20 cellular contexts compared by ENCODE assay signal in genomic region chr4:173440888-173441287, GRCh38. TPM values are rescaled to one million over a fixed set of nuclear protein-coding genes. Genes with fewer than 3 reads are reported as not detected.
DNase-seq lines count a peak whose midpoint lies in the region; ATAC-seq and TF ChIP-seq lines count a peak whose summit lies in the region.
"Had no signal": no experiment of that assay in that cellular context is flagged by ENCODE, and none has a peak within 500 bp of the region (broad histone marks: within the 10 kb centered on the region; RNA-seq: fewer than 3 reads in every experiment).

No MANE protein-coding gene starts in this region.

- peak overlapping the region in 1 of 2 experiments; percentile 14; a peak in 1 of 4 replicates for H3K4me3 ChIP-seq in DND-41 (ENCODE audit: low read depth in 1 of 2, low read length in 2 of 2)
- no peak overlapping the region for H3K4me3 ChIP-seq in naive thymus-derived CD4-positive, alpha-beta T cell (ENCODE audit: low read length)
- H3K4me3 ChIP-seq: BLaER1 had no signal

- POLR2A ChIA-PET in activated CD4-positive, alpha-beta T cell treated with anti-CD3 and anti-CD28 coated beads for 36 hours (lab: Charles Lee), result no interaction called here
- POLR2A ChIA-PET in naive thymus-derived CD4-positive, alpha-beta T cell (lab: Charles Lee), result no interaction called here

- H3K27me3 Mint-ChIP-seq in activated CD4-positive, alpha-beta T cell treated with anti-CD3 and anti-CD28 coated beads for 36 hours, result no peaks in the 10 kb centered on the region
- H3K27me3 Mint-ChIP-seq in activated T-cell treated with anti-CD3 and anti-CD28 coated beads, Interleukin-2, amount 50 U/mL, for 4 hours (ENCODE audit: low read depth), result peaks cover 3% of the 10 kb centered on the region
- H3K27me3 Mint-ChIP-seq in activated T-cell treated with anti-CD3 and anti-CD28 coated beads, Interleukin-2, amount 50 U/mL, for 24 hours, result no peaks in the 10 kb centered on the region
- H3K27me3 Mint-ChIP-seq in naive thymus-derived CD4-positive, alpha-beta T cell, result no peaks in the 10 kb centered on the region
- H3K27me3 Mint-ChIP-seq: CD4-positive, alpha-beta memory T cell had no signal

- no peaks in the 10 kb centered on the region for H3K9me3 Mint-ChIP-seq in activated CD4-positive, alpha-beta T cell treated with anti-CD3 and anti-CD28 coated beads for 36 hours (ENCODE audit: low read depth)
- no peaks in the 10 kb centered on the region for H3K9me3 Mint-ChIP-seq in activated T-cell treated with anti-CD3 and anti-CD28 coated beads, Interleukin-2, amount 50 U/mL, for 4 hours
- peaks cover 4% of the 10 kb centered on the region for H3K9me3 Mint-ChIP-seq in activated T-cell treated with anti-CD3 and anti-CD28 coated beads, Interleukin-2, amount 50 U/mL, for 24 hours
- peaks cover 0 to 5% (median 0%) of the 10 kb centered on the region in 11 donors for H3K9me3 Mint-ChIP-seq in naive thymus-derived CD4-positive, alpha-beta T cell
- H3K9me3 Mint-ChIP-seq: HFFc6 had no signal

- DNase-seq in activated CD4-positive, alpha-beta T cell treated with anti-CD3 and anti-CD28 coated beads for 36 hours, result no peak
- no peak for DNase-seq in activated CD4-positive, alpha-beta T cell treated with anti-CD3 and anti-CD28 coated beads for 1 hour
- no peak for DNase-seq in activated T-cell treated with anti-CD3 and anti-CD28 coated beads, Interleukin-2, amount 50 U/mL, for 4 hours
- DNase-seq in activated T-cell treated with anti-CD3 and anti-CD28 coated beads, Interleukin-2, amount 50 U/mL, for 24 hours, result no peak
- DNase-seq in DND-41, result peak; percentile 77
- DNase-seq in naive thymus-derived CD4-positive, alpha-beta T cell, result no peak
- DNase-seq: 8988T; CD4-positive, alpha-beta memory T cell; DMS153; DMS79; GF-D8; GOT3; H7; HFFc6 had no signal

- no peaks in the 10 kb centered on the region for H3K27me3 ChIP-seq in DND-41 (ENCODE audit: insufficient read depth, low read length, poor library complexity)
- H3K27me3 ChIP-seq in naive thymus-derived CD4-positive, alpha-beta T cell (ENCODE audit: control insufficient read depth in 2 of 2, insufficient read depth in 2 of 2, low read length in 2 of 2), result no peaks in the 10 kb centered on the region
- H3K27me3 ChIP-seq: BLaER1 had no signal

- intact Hi-C loops in activated CD4-positive, alpha-beta T cell treated with anti-CD3 and anti-CD28 coated beads for 36 hours (cut with DNase I, micrococcal nuclease), result no loop called here
- intact Hi-C loops in naive thymus-derived CD4-positive, alpha-beta T cell (cut with micrococcal nuclease), result loop anchor here in 1 of 2 donors (2.0 kb wide), 2 partner anchors 14 to 42 kb away; no protein-coding TSS in a partner anchor

- no peaks in the 10 kb centered on the region for H3K79me2 ChIP-seq in DND-41 (ENCODE audit: insufficient read depth, low read length)

- peak overlapping the region; percentile 42 for H3K27ac Mint-ChIP-seq in activated CD4-positive, alpha-beta T cell treated with anti-CD3 and anti-CD28 coated beads for 36 hours
- H3K27ac Mint-ChIP-seq in activated T-cell treated with anti-CD3 and anti-CD28 coated beads, Interleukin-2, amount 50 U/mL, for 24 hours, result no peak overlapping the region
- H3K27ac Mint-ChIP-seq in naive thymus-derived CD4-positive, alpha-beta T cell, result peak overlapping the region in 2 of 9 donors; percentile 20 to 62
- H3K27ac Mint-ChIP-seq: CD4-positive, alpha-beta memory T cell; HFFc6 had no signal

- TF ChIP-seq CTCF in DND-41 (IDR thresholded peaks at IDR 0.05; ENCODE audit: borderline replicate concordance, extremely low read depth, low read length, poor library complexity, severe bottlenecking), result no peak

- CTCF ChIA-PET in activated CD4-positive, alpha-beta T cell treated with anti-CD3 and anti-CD28 coated beads for 36 hours (lab: Charles Lee), result interaction anchor here (0.5 to 1.3 kb wide), 3 partner anchors 31 to 89 kb away, joined by 3 to 5 read pairs (median 3); partner anchors contain the start of gene HAND2
- CTCF ChIA-PET in naive thymus-derived CD4-positive, alpha-beta T cell (lab: Charles Lee), result no interaction called here

- no peaks in the 10 kb centered on the region for H4K20me1 ChIP-seq in DND-41 (ENCODE audit: insufficient read depth, low read length)
- H4K20me1 ChIP-seq: BLaER1 had no signal

- H3K9me3 ChIP-seq in DND-41 (ENCODE audit: insufficient read depth, low read length, severe bottlenecking), result peaks cover 4% of the 10 kb centered on the region
- H3K9me3 ChIP-seq in naive thymus-derived CD4-positive, alpha-beta T cell (ENCODE audit: control insufficient read depth in 2 of 3, low read length in 3 of 3), result no peaks in the 10 kb centered on the region
- H3K9me3 ChIP-seq: BLaER1 had no signal

- ATAC-seq in activated CD4-positive, alpha-beta T cell treated with anti-CD3 and anti-CD28 coated beads for 36 hours, result peak; percentile 92
- ATAC-seq in activated T-cell treated with anti-CD3 and anti-CD28 coated beads, Interleukin-2, amount 50 U/mL, for 4 hours, result peak; percentile 23 to 94
- ATAC-seq in DND-41 (ENCODE audit: insufficient read depth, low read depth) (peak; percentile 95), GM21360 (IDR thresholded peaks at IDR 0.05; ENCODE audit: unreplicated experiment) (no peak)
- peak; percentile 50 for ATAC-seq in naive thymus-derived CD4-positive, alpha-beta T cell
- ATAC-seq: HCT116 had no signal

- H3K4me3 Mint-ChIP-seq in activated CD4-positive, alpha-beta T cell treated with anti-CD3 and anti-CD28 coated beads for 36 hours, result no peak overlapping the region
- no peak overlapping the region for H3K4me3 Mint-ChIP-seq in activated T-cell treated with anti-CD3 and anti-CD28 coated beads, Interleukin-2, amount 50 U/mL, for 4 hours
- H3K4me3 Mint-ChIP-seq in activated T-cell treated with anti-CD3 and anti-CD28 coated beads, Interleukin-2, amount 50 U/mL, for 24 hours, result no peak overlapping the region
- H3K4me3 Mint-ChIP-seq in naive thymus-derived CD4-positive, alpha-beta T cell, result peak overlapping the region in 2 of 10 donors; percentile 5 to 77
- H3K4me3 Mint-ChIP-seq: CD14-positive monocyte, HFFc6 had no signal

- no peaks in the 10 kb centered on the region for H3K36me3 ChIP-seq in DND-41 (ENCODE audit: insufficient read depth, low read length)
- no peaks in the 10 kb centered on the region for H3K36me3 ChIP-seq in naive thymus-derived CD4-positive, alpha-beta T cell (ENCODE audit: control insufficient read depth in 2 of 3, insufficient read depth in 3 of 3, low read length in 3 of 3)

- peaks cover 12% of the 10 kb centered on the region for H3K4me1 Mint-ChIP-seq in activated CD4-positive, alpha-beta T cell treated with anti-CD3 and anti-CD28 coated beads for 36 hours
- H3K4me1 Mint-ChIP-seq in activated T-cell treated with anti-CD3 and anti-CD28 coated beads, Interleukin-2, amount 50 U/mL, for 4 hours (ENCODE audit: low read depth), result no peaks in the 10 kb centered on the region
- H3K4me1 Mint-ChIP-seq in activated T-cell treated with anti-CD3 and anti-CD28 coated beads, Interleukin-2, amount 50 U/mL, for 24 hours (ENCODE audit: low read depth), result peaks cover 26% of the 10 kb centered on the region
- peaks cover 0 to 40% (median 11%) of the 10 kb centered on the region in 7 donors for H3K4me1 Mint-ChIP-seq in naive thymus-derived CD4-positive, alpha-beta T cell
- H3K4me1 Mint-ChIP-seq: CD14-positive monocyte had no signal

- no peak overlapping the region for H3K9ac ChIP-seq in DND-41 (ENCODE audit: low read depth, low read length)
- H3K9ac ChIP-seq: BLaER1 had no signal

- peaks cover 21% of the 10 kb centered on the region for H3K4me1 ChIP-seq in DND-41 (ENCODE audit: insufficient read depth, low read length)
- peaks cover 0 to 6% of the 10 kb centered on the region in 2 donors for H3K4me1 ChIP-seq in naive thymus-derived CD4-positive, alpha-beta T cell (ENCODE audit: control insufficient read depth in 2 of 2, insufficient read depth in 2 of 2, low read length in 2 of 2)
- H3K4me1 ChIP-seq: BLaER1 had no signal

- peak overlapping the region; percentile 33 for H3K27ac ChIP-seq in DND-41 (ENCODE audit: low read length)
- H3K27ac ChIP-seq in naive thymus-derived CD4-positive, alpha-beta T cell (ENCODE audit: low read depth, low read length), result no peak overlapping the region
- H3K27ac ChIP-seq: BLaER1, HL-60 had no signal

- H2AFZ ChIP-seq in DND-41 (ENCODE audit: low read depth, low read length), result peak overlapping the region; percentile 5

- no peaks in the 10 kb centered on the region for H3K36me3 Mint-ChIP-seq in activated CD4-positive, alpha-beta T cell treated with anti-CD3 and anti-CD28 coated beads for 36 hours (ENCODE audit: low read depth)
- no peaks in the 10 kb centered on the region for H3K36me3 Mint-ChIP-seq in activated T-cell treated with anti-CD3 and anti-CD28 coated beads, Interleukin-2, amount 50 U/mL, for 4 hours (ENCODE audit: insufficient read depth)
- H3K36me3 Mint-ChIP-seq in activated T-cell treated with anti-CD3 and anti-CD28 coated beads, Interleukin-2, amount 50 U/mL, for 24 hours (ENCODE audit: low read depth), result no peaks in the 10 kb centered on the region
- peaks cover 0 to 32% (median 3%) of the 10 kb centered on the region in 5 donors for H3K36me3 Mint-ChIP-seq in naive thymus-derived CD4-positive, alpha-beta T cell

- H3K4me2 ChIP-seq in DND-41 (ENCODE audit: insufficient read depth, low read length), result peak overlapping the region; percentile 46
- H3K4me2 ChIP-seq: BLaER1 had no signal

RNA-seq across cellular contexts. Expression of gene SCRG1, which starts 42.0 kb away (rescaled TPM):
- not detected for total RNA-seq in activated CD4-positive, alpha-beta T cell treated with anti-CD3 and anti-CD28 coated beads for 36 hours
- total RNA-seq in activated T-cell treated with anti-CD3 and anti-CD28 coated beads, Interleukin-2, amount 50 U/mL, for 4 hours, result not detected
- not detected for total RNA-seq in naive thymus-derived CD4-positive, alpha-beta T cell
- polyA plus RNA-seq in naive thymus-derived CD4-positive, alpha-beta T cell, result not detected
- total RNA-seq: CD4-positive, alpha-beta memory T cell; H7; HFFc6; HT1080 had no signal
